Comparison of ENCODE assay signal across 2 cellular contexts in the genomic region with DNA sequence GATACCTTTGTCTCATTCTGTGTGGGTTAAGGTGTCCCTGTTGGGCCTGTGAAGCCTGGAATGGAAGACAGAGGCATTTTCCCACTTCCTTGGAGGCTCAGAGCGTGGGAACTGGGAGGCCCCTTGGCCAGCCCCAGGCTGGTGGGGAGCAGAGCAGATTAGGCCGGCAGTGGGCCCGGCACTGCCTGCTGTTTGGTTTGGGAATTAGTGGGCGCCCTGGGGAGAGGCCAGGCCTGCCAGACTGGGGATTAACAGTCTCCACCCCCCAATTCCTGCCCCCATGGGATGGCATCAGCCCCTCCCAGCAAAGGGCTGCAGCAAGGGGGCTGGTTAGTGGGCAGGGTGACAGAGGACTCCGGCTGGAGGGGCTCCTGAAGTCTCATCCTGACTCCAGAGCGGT.
TF ChIP-seq lines count a peak whose summit lies in the region.

No MANE protein-coding gene starts in this region.

TF ChIP-seq in HEK293, 187 proteins besides CTCF, POLR2A, EP300 and RAD21:
- TF ChIP-seq IKZF3 (tag by site-specific recombination; IDR thresholded peaks at IDR 0.05) = 0 out of 2 replicates have a peak, but pooled peaks have one; percentile 15
- TF ChIP-seq ZNF426 (tag by site-specific recombination; IDR thresholded peaks at IDR 0.05) = no peak
- TF ChIP-seq ZIC2 (tag by site-specific recombination; IDR thresholded peaks at IDR 0.05) = peak; percentile 74

TF ChIP-seq in H1, 55 proteins besides CTCF, POLR2A, EP300 and RAD21:
- TF ChIP-seq YY1 (IDR thresholded peaks at IDR 0.05; ENCODE audit: low read depth, low read length) (no peak), BACH1 (IDR thresholded peaks at IDR 0.05; ENCODE audit: low read length) (no peak), BCL11A (IDR thresholded peaks at IDR 0.05; ENCODE audit: low read depth in 2 of 2, low read length in 2 of 2) (no peak), SP1 (IDR thresholded peaks at IDR 0.05; ENCODE audit: low read depth, low read length) (no peak), RNF2 (IDR thresholded peaks at IDR 0.05; ENCODE audit: borderline replicate concordance, low read depth, low read length, missing control alignments, poor library complexity, severe bottlenecking) (no peak), ASH2L (IDR thresholded peaks at IDR 0.05; ENCODE audit: low read length) (no peak), GABPA (IDR thresholded peaks at IDR 0.05; ENCODE audit: borderline replicate concordance, insufficient read depth, low read length) (no peak), TAF7 (optimal IDR thresholded peaks at IDR 0.05; ENCODE audit: borderline replicate concordance, low read depth, low read length) (no peak), CREB1 (IDR thresholded peaks at IDR 0.05) (no peak), CHD1 (IDR thresholded peaks at IDR 0.05; ENCODE audit: low read depth, low read length) (no peak), KDM1A (IDR thresholded peaks at IDR 0.05; ENCODE audit: borderline replicate concordance, low read length) (no peak), PHF8 (conservative IDR thresholded peaks at IDR 0.05; ENCODE audit: low read depth, low read length) (no peak), POLR2AphosphoS5 (IDR thresholded peaks at IDR 0.05; ENCODE audit: low read depth, low read length) (no peak), HDAC2 (IDR thresholded peaks at IDR 0.05; ENCODE audit: borderline replicate concordance in 1 of 2, low read depth in 2 of 2, low read length in 2 of 2) (no peak), TAF1 (IDR thresholded peaks at IDR 0.05; ENCODE audit: low read depth, low read length) (no peak)
- TF ChIP-seq, protein P1, sequence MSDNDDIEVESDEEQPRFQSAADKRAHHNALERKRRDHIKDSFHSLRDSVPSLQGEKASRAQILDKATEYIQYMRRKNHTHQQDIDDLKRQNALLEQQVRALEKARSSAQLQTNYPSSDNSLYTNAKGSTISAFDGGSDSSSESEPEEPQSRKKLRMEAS (IDR thresholded peaks at IDR 0.05) = no peak
- TF ChIP-seq, protein P2, sequence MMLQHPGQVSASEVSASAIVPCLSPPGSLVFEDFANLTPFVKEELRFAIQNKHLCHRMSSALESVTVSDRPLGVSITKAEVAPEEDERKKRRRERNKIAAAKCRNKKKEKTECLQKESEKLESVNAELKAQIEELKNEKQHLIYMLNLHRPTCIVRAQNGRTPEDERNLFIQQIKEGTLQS (IDR thresholded peaks at IDR 0.05; ENCODE audit: insufficient read depth, low read depth, low read length) = no peak
